ENCODE assay signal across 1 cellular context in genomic region chr6:75563032-75563431, GRCh38.
TF ChIP-seq lines count a peak whose summit lies in the region.

No MANE protein-coding gene starts in this region.

TF ChIP-seq in GM12878, 131 proteins besides CTCF, POLR2A, EP300 and RAD21:
- no peak for TF ChIP-seq SIN3A (IDR thresholded peaks at IDR 0.05; ENCODE audit: low read depth, low read length)
- no peak for TF ChIP-seq ASH2L (IDR thresholded peaks at IDR 0.05; ENCODE audit: borderline replicate concordance, low read depth)
- TF ChIP-seq SMC3 (IDR thresholded peaks at IDR 0.05; ENCODE audit: borderline replicate concordance, low read length): peak; percentile 30; the same call in 1 of the 2 replicates
- TF ChIP-seq ESRRA (IDR thresholded peaks at IDR 0.05; ENCODE audit: low read length): no peak
TF ChIP-seq in GM12878: peak in this region for 1.
